Comparison of ENCODE assay signal across 8 cellular contexts in the genomic region with DNA sequence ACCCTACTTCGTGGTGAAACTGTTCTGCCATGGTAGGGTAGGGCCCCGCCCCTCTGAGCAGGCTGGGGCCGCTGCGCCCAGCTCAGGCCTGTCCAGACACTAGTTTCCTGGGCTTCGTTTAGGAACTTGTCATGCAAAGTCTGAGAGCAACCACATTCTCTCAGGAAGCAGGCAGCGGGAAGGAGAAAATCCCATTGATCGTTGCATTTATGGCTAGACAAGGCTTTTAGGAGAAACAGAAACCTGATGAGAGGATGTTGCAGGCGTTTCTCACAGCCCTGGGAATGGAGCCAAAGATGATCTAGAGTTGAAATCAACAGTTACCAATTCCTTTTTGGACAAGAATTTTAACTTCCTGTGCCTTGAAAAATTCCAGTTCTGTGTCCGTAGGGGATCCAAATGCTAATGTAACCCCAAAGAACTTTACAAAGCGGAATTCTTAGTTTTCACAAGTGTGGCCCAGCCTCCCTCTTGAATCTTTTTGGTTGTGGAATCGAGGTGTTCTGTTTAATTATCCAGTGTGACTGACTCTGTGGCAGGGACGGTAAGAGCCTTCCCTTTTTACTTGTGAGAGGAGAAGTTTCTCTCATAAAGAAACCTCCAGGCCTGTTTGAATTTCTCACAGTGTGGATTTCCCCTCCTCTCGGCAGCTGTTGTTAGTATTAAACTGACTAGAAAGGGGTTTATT. TPM values are rescaled to one million over a fixed set of nuclear protein-coding genes. Genes with fewer than 3 reads are reported as not detected.
DNase-seq lines count a peak whose midpoint lies in the region; ATAC-seq and TF ChIP-seq lines count a peak whose summit lies in the region.

No MANE protein-coding gene starts in this region.

- no peak overlapping the region for H3K4me3 Mint-ChIP-seq in stimulated activated naive CD8-positive, alpha-beta T cell treated with anti-CD3 and anti-CD28 coated beads, Interleukin-15, amount 100 ng/mL, for 72 hours
- no peak overlapping the region for H3K4me3 Mint-ChIP-seq in chondrocyte (ENCODE audit: unreplicated experiment)

- ATAC-seq in stimulated activated naive CD8-positive, alpha-beta T cell treated with anti-CD3 and anti-CD28 coated beads, Interleukin-15, Interleukin-2, amounts not matched to agents 100 U/mL and 50 U/mL, for 24 hours: peak; percentile 33
- ATAC-seq in stimulated activated naive CD8-positive, alpha-beta T cell treated with anti-CD3 and anti-CD28 coated beads, Interleukin-15, amount 100 ng/mL, for 72 hours: no peak
- peak; percentile 82 for ATAC-seq in HG03432 (IDR thresholded peaks at IDR 0.05; ENCODE audit: unreplicated experiment)

- H3K36me3 Mint-ChIP-seq in chondrocyte (ENCODE audit: low read depth): no peaks in the 10 kb centered on the region

- no peaks in the 10 kb centered on the region for H3K9me3 Mint-ChIP-seq in stimulated activated naive CD8-positive, alpha-beta T cell treated with anti-CD3 and anti-CD28 coated beads, Interleukin-15, amount 100 ng/mL, for 72 hours
- no peaks in the 10 kb centered on the region for H3K9me3 Mint-ChIP-seq in chondrocyte (ENCODE audit: low read depth)

- H3K27ac Mint-ChIP-seq in stimulated activated naive CD8-positive, alpha-beta T cell treated with anti-CD3 and anti-CD28 coated beads, Interleukin-15, amount 100 ng/mL, for 72 hours: no peak overlapping the region
- peak overlapping the region; percentile 79 for H3K27ac Mint-ChIP-seq in chondrocyte (ENCODE audit: unreplicated experiment)

- H3K27me3 Mint-ChIP-seq in stimulated activated naive CD8-positive, alpha-beta T cell treated with anti-CD3 and anti-CD28 coated beads, Interleukin-15, amount 100 ng/mL, for 72 hours: peaks cover 13% of the 10 kb centered on the region
- H3K27me3 Mint-ChIP-seq in chondrocyte (ENCODE audit: low read depth): peaks cover 11% of the 10 kb centered on the region

- H3K4me1 Mint-ChIP-seq in stimulated activated naive CD8-positive, alpha-beta T cell treated with anti-CD3 and anti-CD28 coated beads, Interleukin-15, amount 100 ng/mL, for 72 hours: peaks cover 6% of the 10 kb centered on the region
- H3K4me1 Mint-ChIP-seq in chondrocyte (ENCODE audit: low read depth): peaks cover 14% of the 10 kb centered on the region

- DNase-seq in stimulated activated naive CD8-positive, alpha-beta T cell treated with anti-CD3 and anti-CD28 coated beads, Interleukin-15, Interleukin-2, amounts not matched to agents 100 U/mL and 50 U/mL, for 24 hours: no peak
- no peak for DNase-seq in stimulated activated naive CD8-positive, alpha-beta T cell treated with anti-CD3 and anti-CD28 coated beads, Interleukin-15, amount 100 ng/mL, for 72 hours
- DNase-seq in chondrocyte (ENCODE audit: low spot score) (no peak), middle frontal gyrus (ENCODE audit: extremely low spot score, low spot score) (peak; percentile 24), HUDEP-2 (lab: John Stamatoyannopoulos, UW; ENCODE audit: unreplicated experiment in 76 of 76) (no peak), NCI-H1417 (lab: John Stamatoyannopoulos, UW) (no peak)
- DNase-seq in stimulated activated CD4-positive, alpha-beta T cell treated with anti-CD3 and anti-CD28 coated beads, Interleukin-4, amount 100 ng/mL, for 4 hours: no peak

- no peak for TF ChIP-seq CTCF in chondrocyte (IDR thresholded peaks at IDR 0.05)

RNA-seq across cellular contexts. Expression of a gene that starts 4.5 kb away (rescaled TPM):
- total RNA-seq in chondrocyte: not detected in 3 replicates

RNA-seq across cellular contexts. Expression of a gene that starts 11.5 kb away (rescaled TPM):
- total RNA-seq in chondrocyte: not detected in 3 replicates

RNA-seq across cellular contexts. Expression of a gene that starts 21.1 kb away (rescaled TPM):
- 37.2 to 39.5 TPM (median 38.9 TPM) in 3 replicates for total RNA-seq in chondrocyte

RNA-seq across cellular contexts. Expression of a gene that starts 24.0 kb away (rescaled TPM):
- total RNA-seq in chondrocyte: not detected in 3 replicates
